Comparison of ENCODE assay signal across 1 cellular context in genomic region chr1:23452011-23452411, GRCh38.
TF ChIP-seq lines count a peak whose summit lies in the region.

No MANE protein-coding gene starts in this region.

TF ChIP-seq in WTC11, 78 proteins besides CTCF, POLR2A, EP300 and RAD21 (continued from another document):
- no peak for TF ChIP-seq FOXJ3 (CRISPR knock-in tag; IDR thresholded peaks at IDR 0.05; ENCODE audit: borderline replicate concordance)
- no peak for TF ChIP-seq ZNF263 (CRISPR knock-in tag; IDR thresholded peaks at IDR 0.05; ENCODE audit: low read depth)
